Comparison of ENCODE assay signal across 12 cellular contexts in genomic region chr2:230796280-230796862, GRCh38.
DNase-seq lines count a peak whose midpoint lies in the region; ATAC-seq and TF ChIP-seq lines count a peak whose summit lies in the region.
"Had no signal": no experiment of that assay in that cellular context is flagged by ENCODE, and none has a peak within 500 bp of the region (broad histone marks: within the 10 kb centered on the region; RNA-seq: fewer than 3 reads in every experiment).

No MANE protein-coding gene starts in this region.

- no peak for TF ChIP-seq POLR2A in thyroid gland (IDR thresholded peaks at IDR 0.05)

- DNase-seq in AG08395 (ENCODE audit: low spot score): peak; percentile 60
- DNase-seq in HT1080 (ENCODE audit: low read depth): peak; percentile 11
- DNase-seq in astrocyte of the spinal cord (ENCODE audit: low read depth, low spot score): peak; percentile 57
- DNase-seq in NCI-H187 treated with DMSO at 0.1 percent for 48 hours (lab: John Stamatoyannopoulos, UW): no peak
- no peak for DNase-seq in thyroid gland
- DNase-seq: H7, kidney glomerular epithelial cell, NCI-H2081, SHP77 had no signal

- H3K4me3 ChIP-seq in astrocyte of the spinal cord (ENCODE audit: low read depth, low read length) (no peak overlapping the region), muscle layer of duodenum (ENCODE audit: low read depth in 1 of 2, low read length in 2 of 2) (no peak overlapping the region), thyroid gland (replicated peaks in 1 of 3) (no peak overlapping the region)

- intact Hi-C loops in thyroid gland (cut with DNase I): loop anchor here (5.0 kb wide), 1 partner anchor 84 kb away; the partner anchor contains the start of gene CAB39

- peaks cover 18 to 30% of the 10 kb centered on the region in 2 donors for H3K4me1 ChIP-seq in muscle layer of duodenum (ENCODE audit: control insufficient read depth in 1 of 2, insufficient read depth in 2 of 2, low read length in 2 of 2)
- H3K4me1 ChIP-seq in thyroid gland: peaks cover 0 to 12% of the 10 kb centered on the region in 2 donors

- H3K27ac ChIP-seq in muscle layer of duodenum (ENCODE audit: low read length) (peak overlapping the region; percentile 21), thyroid gland (no peak overlapping the region)

- in situ Hi-C loops in astrocyte of the spinal cord (cut with HindIII; ENCODE audit: low sequenced_read_pairs): no loop called here

- H3K27me3 ChIP-seq in muscle layer of duodenum (ENCODE audit: low read depth, low read length) (no peaks in the 10 kb centered on the region), thyroid gland (no peaks in the 10 kb centered on the region)

- H3K36me3 ChIP-seq in muscle layer of duodenum (ENCODE audit: control insufficient read depth in 1 of 2, insufficient read depth in 2 of 2, low read length in 2 of 2): peaks cover 12 to 18% of the 10 kb centered on the region in 2 donors
- H3K36me3 ChIP-seq in thyroid gland: no peaks in the 10 kb centered on the region

- TF ChIP-seq CTCF in astrocyte of the spinal cord (IDR thresholded peaks at IDR 0.05; ENCODE audit: low read depth, low read length): no peak
- TF ChIP-seq CTCF in thyroid gland (IDR thresholded peaks at IDR 0.05): no peak

- ATAC-seq in GM21367 (IDR thresholded peaks at IDR 0.05; ENCODE audit: unreplicated experiment) (no peak), HG03135 (IDR thresholded peaks at IDR 0.05; ENCODE audit: unreplicated experiment) (no peak)

- H3K9me3 ChIP-seq in muscle layer of duodenum (ENCODE audit: control insufficient read depth in 1 of 2, low read length in 2 of 2) (no peaks in the 10 kb centered on the region), thyroid gland (no peaks in the 10 kb centered on the region)

- 85 to 88% methylated on average over 4 of the region's 4 CpGs for WGBS in thyroid gland, 2 donors

Comparison
In these comparisons a context has a peak if more than half of its experiments do, and no peak if none do; other contexts are left out.
1. DNase-seq: peak in AG08395 (single experiment), HT1080 (single experiment) and astrocyte of the spinal cord (single experiment); none in NCI-H187 treated with DMSO at 0.1 percent for 48 hours (single experiment) and thyroid gland (0 of 2).